16 cellular contexts compared by ENCODE assay signal in genomic region chr9:99056186-99056585, GRCh38.
"Had no signal": no experiment of that assay in that cellular context is flagged by ENCODE, and none has a peak within 500 bp of the region (broad histone marks: within the 10 kb centered on the region; RNA-seq: fewer than 3 reads in every experiment).

No MANE protein-coding gene starts in this region.

- H3K27me3 ChIP-seq: body of pancreas had no signal

- H3K4me3 ChIP-seq: body of pancreas, lung had no signal

- ATAC-seq: left cardiac atrium had no signal

- H3K36me3 Mint-ChIP-seq: type B pancreatic cell had no signal

- H3K9me3 Mint-ChIP-seq: type B pancreatic cell had no signal

- H3K4me3 Mint-ChIP-seq: type B pancreatic cell had no signal

- H3K27ac ChIP-seq: foreskin keratinocyte had no signal

- H3K27me3 Mint-ChIP-seq: activated naive CD8-positive, alpha-beta T cell had no signal

- H3K27ac Mint-ChIP-seq: activated naive CD8-positive, alpha-beta T cell; type B pancreatic cell had no signal

- DNase-seq: activated gamma-delta T cell treated with Interleukin-2 at 50 U/mL for 16 hours; activated T-cell treated with anti-CD3 and anti-CD28 coated beads, Interleukin-2, amount 50 U/mL, for 48 hours; amniotic stem cell; body of pancreas; cortex of kidney; effector CD8-positive, alpha-beta T cell; left cardiac atrium; midbrain; retina; stimulated activated CD4-positive, alpha-beta T cell treated with anti-CD3 and anti-CD28 coated beads, Interleukin-4, amount 100 ng/mL, for 1 hour; stimulated activated naive CD4-positive, alpha-beta T cell treated with Interleukin-2 at 50 U/mL for 16 hours; T-helper 9 cell had no signal

- H3K9me3 ChIP-seq: body of pancreas had no signal
